In genomic region chr5:154363411-154363810, GRCh38 we compare ENCODE assay signal across 24 cellular contexts.
DNase-seq lines count a peak whose midpoint lies in the region; ATAC-seq and TF ChIP-seq lines count a peak whose summit lies in the region.
"Had no signal": no experiment of that assay in that cellular context is flagged by ENCODE, and none has a peak within 500 bp of the region (broad histone marks: within the 10 kb centered on the region; RNA-seq: fewer than 3 reads in every experiment).

No MANE protein-coding gene starts in this region.

- DNase-seq in chondrocyte (ENCODE audit: low spot score) = no peak
- DNase-seq in neural progenitor cell (ENCODE audit: low spot score) = no peak
- no peak for DNase-seq in activated T-cell treated with anti-CD3 and anti-CD28 coated beads, Interleukin-2, amount 50 U/mL, for 48 hours
- no peak for DNase-seq in C1 segment of cervical spinal cord (lab: John Stamatoyannopoulos, UW)
- DNase-seq: AML-193; CD4-positive, alpha-beta memory T cell; CD4-positive, CD25-positive, alpha-beta regulatory T cell; CD8-positive, alpha-beta memory T cell; COR-L47; DMS 273 treated with DMSO at 0.1 percent for 48 hours; DMS153; DMS53; DMS79; DND-41; EL; GDM1 had no signal

- CTCF ChIA-PET in HEK293 (lab: Yijun Ruan, JAX) = no interaction called here

- H3K4me1 Mint-ChIP-seq in chondrocyte (ENCODE audit: low read depth) (peaks cover 71% of the 10 kb centered on the region), neural progenitor cell (peaks cover 50% of the 10 kb centered on the region)
- H3K4me1 Mint-ChIP-seq: B cell had no signal

- H3K4me3 Mint-ChIP-seq in chondrocyte (ENCODE audit: unreplicated experiment) (no peak overlapping the region), neural progenitor cell (no peak overlapping the region)
- H3K4me3 Mint-ChIP-seq: B cell; CD14-positive monocyte; CD4-positive, alpha-beta memory T cell; CD4-positive, CD25-positive, alpha-beta regulatory T cell; CD8-positive, alpha-beta memory T cell had no signal

- peaks cover 14% of the 10 kb centered on the region for H3K36me3 Mint-ChIP-seq in chondrocyte (ENCODE audit: low read depth)
- H3K36me3 Mint-ChIP-seq in neural progenitor cell = peaks cover 3% of the 10 kb centered on the region

- no peak for ATAC-seq in GM21381 (IDR thresholded peaks at IDR 0.05; ENCODE audit: unreplicated experiment)
- ATAC-seq: A549, GM12878 had no signal

- H2AFZ ChIP-seq in neural progenitor cell (replicated peaks) = no peak overlapping the region

- H3K27me3 ChIP-seq in neural progenitor cell = no peaks in the 10 kb centered on the region
- H3K27me3 ChIP-seq: BLaER1 treated with 17β-estradiol and CSF1 and Interleukin-3, amounts not matched to agents 10 nM and 100 nM had no signal

- no peaks in the 10 kb centered on the region for H4K20me1 ChIP-seq in neural progenitor cell (ENCODE audit: low read depth)

- H3K4me1 ChIP-seq in HEK293 (ENCODE audit: control insufficient read depth, insufficient read depth, low read length) (peaks cover 4% of the 10 kb centered on the region), neural progenitor cell (peaks cover 8% of the 10 kb centered on the region)

- TF ChIP-seq CTCF in HEK293 (tag by site-specific recombination; IDR thresholded peaks at IDR 0.05) = no peak
- no peak for TF ChIP-seq CTCF in chondrocyte (IDR thresholded peaks at IDR 0.05)
- TF ChIP-seq CTCF in neural progenitor cell (IDR thresholded peaks at IDR 0.05) = no peak

- H3K27ac Mint-ChIP-seq in chondrocyte (ENCODE audit: unreplicated experiment) (peak overlapping the region; percentile 45), neural progenitor cell (peak overlapping the region; percentile 30)
- H3K27ac Mint-ChIP-seq: B cell had no signal

- peaks cover 7% of the 10 kb centered on the region for H3F3A ChIP-seq in neural progenitor cell (ENCODE audit: low read depth)

- H3K79me2 ChIP-seq in neural progenitor cell (ENCODE audit: low read depth) = no peaks in the 10 kb centered on the region

- H3K9me3 ChIP-seq in HEK293 (ENCODE audit: control insufficient read depth, insufficient read depth, low read depth, low read length) = no peaks in the 10 kb centered on the region
- H3K9me3 ChIP-seq in neural progenitor cell (ENCODE audit: low read depth) = no peaks in the 10 kb centered on the region
- H3K9me3 ChIP-seq: A549; BLaER1 treated with 17β-estradiol and CSF1 and Interleukin-3, amounts not matched to agents 10 nM and 100 nM had no signal

- H3K9me3 Mint-ChIP-seq in chondrocyte (ENCODE audit: low read depth) = no peaks in the 10 kb centered on the region
- no peaks in the 10 kb centered on the region for H3K9me3 Mint-ChIP-seq in neural progenitor cell
- H3K9me3 Mint-ChIP-seq: CD14-positive monocyte; CD4-positive, alpha-beta memory T cell; CD4-positive, CD25-positive, alpha-beta regulatory T cell; CD8-positive, alpha-beta memory T cell had no signal

- POLR2A ChIA-PET in HEK293 (lab: Yijun Ruan, JAX) = no interaction called here

- H3K36me3 ChIP-seq in HEK293 (ENCODE audit: control insufficient read depth in 2 of 2, insufficient read depth in 1 of 2, low read length in 2 of 2) (no peaks in the 10 kb centered on the region), neural progenitor cell (no peaks in the 10 kb centered on the region)
- H3K36me3 ChIP-seq: BLaER1 treated with 17β-estradiol and CSF1 and Interleukin-3, amounts not matched to agents 10 nM and 100 nM had no signal

- H3K27me3 Mint-ChIP-seq in chondrocyte (ENCODE audit: low read depth) (no peaks in the 10 kb centered on the region), neural progenitor cell (ENCODE audit: insufficient read depth, low read depth) (peaks cover 3% of the 10 kb centered on the region)
- H3K27me3 Mint-ChIP-seq: B cell; CD4-positive, alpha-beta memory T cell; CD4-positive, CD25-positive, alpha-beta regulatory T cell; CD8-positive, alpha-beta memory T cell had no signal

- no peak overlapping the region for H3K4me3 ChIP-seq in HEK293 (ENCODE audit: low read depth, low read length)
- H3K4me3 ChIP-seq in neural progenitor cell = no peak overlapping the region
- H3K4me3 ChIP-seq: A549; BLaER1 treated with 17β-estradiol and CSF1 and Interleukin-3, amounts not matched to agents 10 nM and 100 nM; GM12878 had no signal

- no peak overlapping the region for H3K4me2 ChIP-seq in neural progenitor cell
- H3K4me2 ChIP-seq: A549 had no signal

- H3K27ac ChIP-seq in HEK293 (ENCODE audit: extremely low read depth, low read depth, low read length) = no peak overlapping the region
- no peak overlapping the region for H3K27ac ChIP-seq in neural progenitor cell
- H3K27ac ChIP-seq: 22Rv1; BLaER1 treated with 17β-estradiol and CSF1 and Interleukin-3, amounts not matched to agents 10 nM and 100 nM had no signal

- no peak overlapping the region for H3K9ac ChIP-seq in neural progenitor cell
- H3K9ac ChIP-seq: BLaER1 treated with 17β-estradiol and CSF1 and Interleukin-3, amounts not matched to agents 10 nM and 100 nM had no signal

TF ChIP-seq in HEK293, 187 proteins besides CTCF, POLR2A, EP300 and RAD21:
- TF ChIP-seq ZNF623 (tag by site-specific recombination; IDR thresholded peaks at IDR 0.05) (peak; percentile 79), ZNF549 (tag by site-specific recombination; IDR thresholded peaks at IDR 0.05) (no peak)
